Comparison of ENCODE assay signal across 2 cellular contexts in the genomic region with DNA sequence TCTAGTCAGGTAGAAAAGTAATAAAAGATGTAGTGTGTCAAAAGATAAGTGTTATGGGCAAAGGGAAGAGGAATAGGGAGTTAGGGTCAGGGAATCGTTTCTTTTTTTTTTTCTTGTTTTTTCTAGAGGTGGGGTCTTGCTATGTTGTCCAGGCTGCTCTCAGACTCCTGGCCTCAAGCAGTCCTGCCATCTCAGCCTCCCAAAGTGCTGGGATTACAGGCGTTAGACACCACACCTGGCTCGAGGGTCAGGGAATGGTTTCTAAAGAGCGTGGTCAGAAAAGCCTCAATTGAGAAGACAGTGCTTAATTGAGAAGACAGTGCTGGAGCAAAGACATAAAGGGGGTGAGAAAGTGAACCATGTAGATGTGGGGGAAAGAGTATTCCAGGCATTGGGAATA.
TF ChIP-seq lines count a peak whose summit lies in the region.

No MANE protein-coding gene starts in this region.

TF ChIP-seq in HepG2, 621 proteins besides CTCF, POLR2A, EP300 and RAD21:
- no peak for TF ChIP-seq ZNF501 (CRISPR knock-in tag; IDR thresholded peaks at IDR 0.05)
- peak; percentile 62; the same call in 1 of the 2 replicates for TF ChIP-seq ZNF121 (CRISPR knock-in tag; IDR thresholded peaks at IDR 0.05)

TF ChIP-seq in WTC11, 78 proteins besides CTCF, POLR2A, EP300 and RAD21:
- TF ChIP-seq ZNF121 (CRISPR knock-in tag; IDR thresholded peaks at IDR 0.05) (0 out of 2 replicates have a peak, but pooled peaks have one; percentile 35), CBFB (CRISPR knock-in tag; IDR thresholded peaks at IDR 0.05; ENCODE audit: low read depth) (no peak)
TF ChIP-seq in WTC11: peak in this region for 1.
